ENCODE assay signal across 26 cellular contexts in the genomic region with DNA sequence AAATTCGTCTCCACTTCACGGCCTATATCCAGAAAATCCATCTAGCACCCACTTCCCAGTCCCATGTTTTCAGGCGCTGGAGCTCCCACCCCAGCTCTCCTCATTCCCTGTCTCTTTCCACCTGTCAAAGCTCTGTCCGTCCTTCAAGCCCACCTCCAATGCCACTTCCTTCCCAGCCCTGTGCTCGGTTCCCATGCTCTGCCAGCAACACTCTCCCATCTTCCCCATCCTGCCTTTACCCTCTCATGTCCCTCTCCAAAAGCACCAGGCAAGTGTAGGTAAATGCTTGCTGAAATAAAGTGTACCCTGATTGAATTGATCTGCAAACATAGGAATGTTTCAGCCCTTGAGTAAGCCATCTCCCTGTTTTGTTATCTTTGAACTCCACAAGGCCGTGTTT. TPM values are rescaled to one million over a fixed set of nuclear protein-coding genes. Genes with fewer than 3 reads are reported as not detected.
A peak's percentile ranks its signal among the peaks of the same experiment; 100 is the strongest.
DNase-seq lines count a peak whose midpoint lies in the region; ATAC-seq, FAIRE-seq and TF ChIP-seq lines count a peak whose summit lies in the region.
"Had no signal": no experiment of that assay in that cellular context is flagged by ENCODE, and none has a peak within 500 bp of the region (broad histone marks: within the 10 kb centered on the region; RNA-seq: fewer than 3 reads in every experiment).

No MANE protein-coding gene starts in this region.

- TF ChIP-seq RAD21 in H1 (IDR thresholded peaks at IDR 0.05 in 1 of 2, conservative IDR thresholded peaks at IDR 0.05 in 1 of 2; ENCODE audit: low read depth in 2 of 2, low read length in 2 of 2), result no peak

- H3K4ac ChIP-seq in H1 (replicated peaks; ENCODE audit: insufficient read length, low read depth, low read length), result no peak overlapping the region

- no peak overlapping the region for H3K14ac ChIP-seq in H1 (ENCODE audit: insufficient read length)

- no peak overlapping the region for H3K4me3 ChIP-seq in GM23338
- no peak overlapping the region for H3K4me3 ChIP-seq in HUES48 (ENCODE audit: low read depth, low read length)
- H3K4me3 ChIP-seq in H1 (ENCODE audit: extremely low read depth in 1 of 4, insufficient read depth in 2 of 4, low read depth in 3 of 4, low read length in 4 of 4), result no peak overlapping the region
- H3K4me3 ChIP-seq in iPS-20b (ENCODE audit: low read length), result peak overlapping the region; percentile 24; the same call in 1 of the 2 replicates
- H3K4me3 ChIP-seq: A549; BLaER1 treated with 17β-estradiol and CSF1 and Interleukin-3, amounts not matched to agents 10 nM and 100 nM; GM12878; GM23248 had no signal

- no peaks in the 10 kb centered on the region for H3K79me1 ChIP-seq in H1 (ENCODE audit: low read depth, low read length)

- no peak overlapping the region for H3K18ac ChIP-seq in H1 (ENCODE audit: extremely low read depth, low read length)

- 64% methylated on average over 6 of the region's 6 CpGs; no CpG with 5 or more reads in 1 of the 2 experiments for WGBS in H1 (ENCODE audit: extremely low coverage in 1 of 2, insufficient coverage in 1 of 2, insufficient read length in 1 of 2, insufficient replicate concordance in 2 of 2, low coverage in 1 of 2, low lambda C conversion rate in 2 of 2, missing lambda C conversion rate in 1 of 2), 2 experiments

- H2BK120ac ChIP-seq in H1 (replicated peaks; ENCODE audit: low read depth, low read length), result no peak overlapping the region

- H3K4me1 Mint-ChIP-seq in GM23338, result peaks cover 38% of the 10 kb centered on the region
- H3K4me1 Mint-ChIP-seq: CD14-positive monocyte; CD8-positive, alpha-beta memory T cell had no signal

- peak overlapping the region; percentile 48 for H4K91ac ChIP-seq in H1 (replicated peaks; ENCODE audit: insufficient read length, low read length)

- peak overlapping the region; percentile 60 for H3K4me2 ChIP-seq in GM23338
- peak overlapping the region in 1 of 2 experiments; percentile 23; a peak in 1 of 4 replicates for H3K4me2 ChIP-seq in H1 (ENCODE audit: insufficient read depth in 1 of 2, low read depth in 2 of 2, low read length in 2 of 2)
- H3K4me2 ChIP-seq: A549; BLaER1 treated with 17β-estradiol and CSF1 and Interleukin-3, amounts not matched to agents 10 nM and 100 nM had no signal

- no peaks in the 10 kb centered on the region for H3K27me3 Mint-ChIP-seq in GM23338 (ENCODE audit: insufficient read depth, low read depth, poor library complexity)

- H4K8ac ChIP-seq in H1 (ENCODE audit: extremely low read depth, insufficient read depth, low read length), result no peak overlapping the region

- no peak overlapping the region for H3K9ac ChIP-seq in HUES48 (ENCODE audit: low read depth, low read length)
- H3K9ac ChIP-seq in H1 (replicated peaks in 1 of 4; ENCODE audit: extremely low read depth in 1 of 4, low read depth in 3 of 4, low read length in 3 of 4), result no peak overlapping the region
- no peak overlapping the region; the same call in 1 of the 2 replicates for H3K9ac ChIP-seq in iPS-20b (ENCODE audit: low read depth, low read length)
- H3K9ac ChIP-seq: BLaER1 treated with 17β-estradiol and CSF1 and Interleukin-3, amounts not matched to agents 10 nM and 100 nM; GM23248 had no signal

- no peak overlapping the region for H2BK5ac ChIP-seq in H1 (ENCODE audit: low read depth, low read length)

- DNase-seq in GM23338 (ENCODE audit: low spot score) (peak; percentile 41), H1 (ENCODE audit: low read depth in 1 of 2, low spot score in 2 of 2) (no peak), germinal center (ENCODE audit: low spot score) (no peak), OCI-M1 (lab: John Stamatoyannopoulos, UW) (no peak), iPS-NIHi11 (ENCODE audit: low spot score) (no peak)
- DNase-seq: 8988T; ACHN; AML-193; BE2C; CD4-positive, alpha-beta T cell; CD8-positive, alpha-beta memory T cell; DMS 273 treated with DMSO at 0.1 percent for 48 hours; DMS79; EL; GDM1; GM23248; HCEC 1CT had no signal

- no peaks in the 10 kb centered on the region for H3K36me3 ChIP-seq in GM23338 (ENCODE audit: insufficient read depth)
- no peaks in the 10 kb centered on the region for H3K36me3 ChIP-seq in HUES48 (ENCODE audit: control insufficient read depth, insufficient read depth, low read length)
- no peaks in the 10 kb centered on the region for H3K36me3 ChIP-seq in H1 (ENCODE audit: control insufficient read depth in 2 of 4, insufficient read depth in 4 of 4, low read length in 3 of 4)
- H3K36me3 ChIP-seq in iPS-20b (ENCODE audit: insufficient read depth, low read depth, low read length), result no peaks in the 10 kb centered on the region
- H3K36me3 ChIP-seq: BE2C; BLaER1 treated with 17β-estradiol and CSF1 and Interleukin-3, amounts not matched to agents 10 nM and 100 nM had no signal

- no peaks in the 10 kb centered on the region for H3K9me2 ChIP-seq in GM23338 (ENCODE audit: insufficient read depth)

- CTCF ChIA-PET in H1 (lab: Charles Lee; ENCODE audit: partially characterized antibody), result interaction anchor here (1.4 kb wide), 1 partner anchor 15 kb away, joined by 4 read pairs; no protein-coding TSS in a partner anchor

- H3K9me3 Mint-ChIP-seq in GM23338, result peaks cover 3% of the 10 kb centered on the region; the same call in 2 of the 3 replicates
- H3K9me3 Mint-ChIP-seq: CD4-positive, alpha-beta T cell; CD8-positive, alpha-beta memory T cell had no signal

- no peaks in the 10 kb centered on the region for H3K36me3 Mint-ChIP-seq in GM23338 (ENCODE audit: low read depth)
- H3K36me3 Mint-ChIP-seq: CD14-positive monocyte; CD8-positive, alpha-beta memory T cell had no signal

- no peak overlapping the region for H2BK20ac ChIP-seq in H1 (ENCODE audit: low read length)

- H2AK5ac ChIP-seq in H1 (ENCODE audit: low read depth, low read length), result no peak overlapping the region

- no peaks in the 10 kb centered on the region for H3K23me2 ChIP-seq in H1 (ENCODE audit: low read depth, low read length)

- H2AFZ ChIP-seq in GM23338 (peak overlapping the region; percentile 48; the same call in 1 of the 2 replicates), H1 (ENCODE audit: low read length) (0 out of 2 replicates have a peak overlapping the region, but pooled peaks have one; percentile 2)
- H2AFZ ChIP-seq: GM23248 had no signal

- no peak overlapping the region for H3K23ac ChIP-seq in H1 (ENCODE audit: insufficient read length)

- no peaks in the 10 kb centered on the region for H3K27me3 ChIP-seq in GM23338 (ENCODE audit: insufficient read depth)
- H3K27me3 ChIP-seq in HUES48 (ENCODE audit: control insufficient read depth, insufficient read depth, low read length), result no peaks in the 10 kb centered on the region
- H3K27me3 ChIP-seq in H1 (replicated peaks in 1 of 4; ENCODE audit: control insufficient read depth in 3 of 4, extremely low read depth in 1 of 4, insufficient read depth in 3 of 4, low read length in 3 of 4), result no peaks in the 10 kb centered on the region; a peak in 1 of 7 replicates
- H3K27me3 ChIP-seq in iPS-20b (ENCODE audit: insufficient read depth, low read length), result no peaks in the 10 kb centered on the region
- H3K27me3 ChIP-seq: BLaER1 treated with 17β-estradiol and CSF1 and Interleukin-3, amounts not matched to agents 10 nM and 100 nM had no signal

- FAIRE-seq in H1 (lab: Jason Lieb, UNC), result no peak
- FAIRE-seq: A549, D721Med, GM12878, H54 had no signal

- H3K79me2 ChIP-seq in GM23338 (replicated peaks; ENCODE audit: insufficient read depth) (no peaks in the 10 kb centered on the region), H1 (ENCODE audit: control insufficient read depth in 1 of 2, insufficient read depth in 2 of 2, low read length in 2 of 2) (no peaks in the 10 kb centered on the region)

- peak overlapping the region; percentile 5; the same call in 1 of the 2 replicates for H3K27ac Mint-ChIP-seq in GM23338
- H3K27ac Mint-ChIP-seq: CD4-positive, alpha-beta T cell; CD8-positive, alpha-beta memory T cell had no signal

- no peaks in the 10 kb centered on the region for H3F3A ChIP-seq in GM23338 (replicated peaks; ENCODE audit: low read depth)

- H2BK15ac ChIP-seq in H1 (ENCODE audit: low read length), result no peak overlapping the region

- H3K4me3 Mint-ChIP-seq in GM23338, result no peak overlapping the region
- H3K4me3 Mint-ChIP-seq: CD14-positive monocyte; CD4-positive, alpha-beta T cell; CD8-positive, alpha-beta memory T cell had no signal

- POLR2A ChIA-PET in H1 (lab: Charles Lee; ENCODE audit: partially characterized antibody), result interaction anchor here (0.6 to 1.2 kb wide), 2 partner anchors 37 to 158 kb away, joined by 3 to 4 read pairs; no protein-coding TSS in a partner anchor

- no peak overlapping the region for H4K5ac ChIP-seq in H1 (ENCODE audit: insufficient read length, low read depth, low read length)

- H4K20me1 ChIP-seq in GM23338 (replicated peaks; ENCODE audit: insufficient read depth), result no peaks in the 10 kb centered on the region
- no peaks in the 10 kb centered on the region for H4K20me1 ChIP-seq in H1 (replicated peaks in 1 of 2; ENCODE audit: control insufficient read depth in 1 of 2, insufficient read depth in 2 of 2, low read length in 2 of 2)
- H4K20me1 ChIP-seq: BLaER1 treated with 17β-estradiol and CSF1 and Interleukin-3, amounts not matched to agents 10 nM and 100 nM had no signal

- H2BK12ac ChIP-seq in H1 (ENCODE audit: low read depth, low read length), result no peak overlapping the region; the same call in 1 of the 2 replicates

- TF ChIP-seq POLR2A in H1 (IDR thresholded peaks at IDR 0.05; ENCODE audit: control extremely low read depth in 1 of 2, low read depth in 2 of 2, low read length in 2 of 2), result no peak

- TF ChIP-seq EP300 in H1 (IDR thresholded peaks at IDR 0.05; ENCODE audit: borderline replicate concordance in 1 of 2, low read depth in 2 of 2, low read length in 2 of 2), result no peak

- H3K27ac ChIP-seq in GM23338 (ENCODE audit: low read depth) (peak overlapping the region; percentile 20; the same call in 1 of the 2 replicates), HUES48 (ENCODE audit: low read depth, low read length) (peak overlapping the region; percentile 51), H1 (ENCODE audit: low read depth, low read length) (no peak overlapping the region), iPS-20b (ENCODE audit: low read length) (no peak overlapping the region)
- H3K27ac ChIP-seq: A549; BLaER1 treated with 17β-estradiol and CSF1 and Interleukin-3, amounts not matched to agents 10 nM and 100 nM; GM23248 had no signal

- H3K4me1 ChIP-seq in GM23338 (ENCODE audit: insufficient read depth) (peaks cover 61% of the 10 kb centered on the region), HUES48 (ENCODE audit: control insufficient read depth, insufficient read depth, low read length) (peaks cover 40% of the 10 kb centered on the region), H1 (replicated peaks in 1 of 4; ENCODE audit: control insufficient read depth in 3 of 4, insufficient read depth in 4 of 4, low read length in 3 of 4) (peaks cover 0 to 11% (median 5%) of the 10 kb centered on the region in 4 experiments; a peak in 4 of 7 replicates), iPS-20b (ENCODE audit: insufficient read depth, low read length) (peaks cover 24% of the 10 kb centered on the region)
- H3K4me1 ChIP-seq: BE2C; BLaER1 treated with 17β-estradiol and CSF1 and Interleukin-3, amounts not matched to agents 10 nM and 100 nM had no signal

- ATAC-seq in GM23338 (peak; percentile 63), GM18867 (IDR thresholded peaks at IDR 0.05; ENCODE audit: unreplicated experiment) (no peak)
- ATAC-seq: A549, GM12878 had no signal

- H3K9me3 ChIP-seq in HUES48 (ENCODE audit: control insufficient read depth, insufficient read depth, low read length), result no peaks in the 10 kb centered on the region
- no peaks in the 10 kb centered on the region for H3K9me3 ChIP-seq in H1 (ENCODE audit: insufficient read depth in 2 of 2, low read depth in 1 of 2, low read length in 1 of 2)
- H3K9me3 ChIP-seq in iPS-20b (ENCODE audit: insufficient read depth, low read depth, low read length), result no peaks in the 10 kb centered on the region
- H3K9me3 ChIP-seq: BE2C; BLaER1 treated with 17β-estradiol and CSF1 and Interleukin-3, amounts not matched to agents 10 nM and 100 nM had no signal

- TF ChIP-seq CTCF in GM23338 (conservative IDR thresholded peaks at IDR 0.05; ENCODE audit: low read depth in 2 of 2) (no peak), H1 (IDR thresholded peaks at IDR 0.05; ENCODE audit: control extremely low read depth in 1 of 3, insufficient read depth in 1 of 3, low read depth in 1 of 3, low read length in 3 of 3) (no peak)

- no peak overlapping the region for H3K56ac ChIP-seq in H1 (replicated peaks; ENCODE audit: insufficient read length, low read depth, low read length)

RNA-seq across cellular contexts. Expression of gene DRD1, which starts 9.2 kb away (rescaled TPM):
- total RNA-seq in GM23338 (2014; rRNA removed; shearing (Covaris generic)), result 0.14 TPM in 1 of 2 replicates, not detected in the other
- 0.11 TPM in 1 of 2 replicates, not detected in the other for polyA plus RNA-seq in GM23338 (2016; fragmentation: Nextera tagmentation; extraction: Ambion mirVana)
- total RNA-seq in H1 (2021; fragmentation: NEBNext Ultra II Directional; extraction: Animal tissue kit (Norgen Biotek cat#: 25700)), result 0.08 and 0.19 TPM in 2 replicates
- polyA plus RNA-seq in H1 (2011; rRNA removed), result 0.03 and 0.05 TPM in 2 replicates
- 0.06 TPM for polyA plus RNA-seq in H1 (2011; cell fraction: cytosol; rRNA removed)
- polyA plus RNA-seq in H1 (2011; cell fraction: nucleus; rRNA removed), result 0.10 TPM
- 0.05 to 0.09 TPM (median 0.07 TPM) in 4 replicates for polyA plus RNA-seq in H1 (2012, experiment 1 of 2)
- polyA plus RNA-seq in H1 (2012, experiment 2 of 2), result not detected
- 0.06 TPM for polyA plus RNA-seq in H1 (2013, experiment 1 of 2)
- 0.06 TPM for polyA plus RNA-seq in H1 (2013, experiment 2 of 2)
- 0.13 and 0.15 TPM in 2 replicates for polyA minus RNA-seq in H1 (2011; rRNA and poly(A)+ RNA removed)
- polyA minus RNA-seq in H1 (2011; cell fraction: cytosol; rRNA and poly(A)+ RNA removed), result not detected
- polyA minus RNA-seq in H1 (2011; cell fraction: nucleus; rRNA and poly(A)+ RNA removed), result 0.20 TPM
- total RNA-seq: CD4-positive, alpha-beta T cell; CD8-positive, alpha-beta memory T cell; GM12878; GM23248 had no signal
- polyA plus RNA-seq: CD14-positive monocyte; CD8-positive, alpha-beta memory T cell; GM12878; GM23248 had no signal

RNA-seq across cellular contexts. Expression of gene SFXN1, which starts 43.6 kb away (rescaled TPM):
- 97.7 and 121 TPM in 2 replicates for total RNA-seq in GM23338 (2014; rRNA removed; shearing (Covaris generic))
- polyA plus RNA-seq in GM23338 (2016; fragmentation: Nextera tagmentation; extraction: Ambion mirVana) (39.8 and 44.0 TPM in 2 replicates), H1 (2011; rRNA removed) (54.5 and 72.7 TPM in 2 replicates)
- 94.1 and 97.6 TPM in 2 replicates for total RNA-seq in H1 (2021; fragmentation: NEBNext Ultra II Directional; extraction: Animal tissue kit (Norgen Biotek cat#: 25700))
- 81.1 TPM for polyA plus RNA-seq in H1 (2011; cell fraction: cytosol; rRNA removed)
- polyA plus RNA-seq in H1 (2011; cell fraction: nucleus; rRNA removed), result 67.1 TPM
- 77.2 to 112 TPM (median 101 TPM) in 4 replicates for polyA plus RNA-seq in H1 (2012, experiment 1 of 2)
- 39.1 TPM for polyA plus RNA-seq in H1 (2012, experiment 2 of 2)
- 30.9 TPM for polyA plus RNA-seq in H1 (2013, experiment 1 of 2)
- polyA plus RNA-seq in H1 (2013, experiment 2 of 2), result 32.6 TPM
- polyA minus RNA-seq in H1 (2011; rRNA and poly(A)+ RNA removed), result 249 and 320 TPM in 2 replicates
- polyA minus RNA-seq in H1 (2011; cell fraction: cytosol; rRNA and poly(A)+ RNA removed), result 55.5 TPM
- polyA minus RNA-seq in H1 (2011; cell fraction: nucleus; rRNA and poly(A)+ RNA removed), result 81.9 TPM

Comparison
In these comparisons a context has a peak if more than half of its experiments do, and no peak if none do; other contexts are left out.
1. H3K27ac ChIP-seq: peak in GM23338 (single experiment) and HUES48 (single experiment); none in H1 (single experiment) and iPS-20b (single experiment).